In genomic region chr18:27378396-27379094, GRCh38 we compare ENCODE assay signal across 1 cellular context.
TF ChIP-seq lines count a peak whose summit lies in the region.

No MANE protein-coding gene starts in this region.

TF ChIP-seq in GM12878, 131 proteins besides CTCF, POLR2A, EP300 and RAD21 (continued from another document):
- no peak for TF ChIP-seq REST (IDR thresholded peaks at IDR 0.05; ENCODE audit: low read depth, low read length)
- TF ChIP-seq ATF7 (IDR thresholded peaks at IDR 0.05; ENCODE audit: low read depth): 0 out of 2 replicates have a peak, but pooled peaks have one; percentile 26
- peak; percentile 48; the same call in 1 of the 2 replicates for TF ChIP-seq RUNX3 (IDR thresholded peaks at IDR 0.05; ENCODE audit: low read length)
- no peak for TF ChIP-seq SMC3 (IDR thresholded peaks at IDR 0.05; ENCODE audit: borderline replicate concordance, low read length)
- no peak for TF ChIP-seq POLR2AphosphoS5 (IDR thresholded peaks at IDR 0.05; ENCODE audit: low read length)
- no peak for TF ChIP-seq KDM1A (IDR thresholded peaks at IDR 0.05; ENCODE audit: borderline replicate concordance)
- no peak for TF ChIP-seq RBBP5 (conservative IDR thresholded peaks at IDR 0.05)
- TF ChIP-seq IKZF2 (IDR thresholded peaks at IDR 0.05): peak; percentile 74 to 78
- no peak for TF ChIP-seq ZZZ3 (IDR thresholded peaks at IDR 0.05; ENCODE audit: control insufficient read depth, insufficient read length, low read depth)
- no peak for TF ChIP-seq NFYA (IDR thresholded peaks at IDR 0.05; ENCODE audit: borderline replicate concordance, low read depth, low read length)
- TF ChIP-seq RELB (IDR thresholded peaks at IDR 0.05; ENCODE audit: low read depth): peak; percentile 54; the same call in 1 of the 2 replicates
- TF ChIP-seq ATF2 (IDR thresholded peaks at IDR 0.05; ENCODE audit: low read length): no peak
- TF ChIP-seq TCF7 (IDR thresholded peaks at IDR 0.05; ENCODE audit: borderline replicate concordance): no peak
- no peak for TF ChIP-seq MTA3 (IDR thresholded peaks at IDR 0.05; ENCODE audit: borderline replicate concordance, low read length)
- TF ChIP-seq POU2F2 (IDR thresholded peaks at IDR 0.05; ENCODE audit: borderline replicate concordance, low read depth, low read length): no peak
- 0 out of 2 replicates have a peak, but pooled peaks have one; percentile 34 for TF ChIP-seq PKNOX1 (IDR thresholded peaks at IDR 0.05)
- no peak for TF ChIP-seq PBX3 (IDR thresholded peaks at IDR 0.05; ENCODE audit: insufficient replicate concordance, low read depth, low read length)
- TF ChIP-seq CHD1 (IDR thresholded peaks at IDR 0.05; ENCODE audit: low read depth, low read length): no peak
- TF ChIP-seq IKZF1 (conservative IDR thresholded peaks at IDR 0.05): peak; percentile 73
- 0 out of 2 replicates have a peak, but pooled peaks have one; percentile 30 for TF ChIP-seq CHD2 (IDR thresholded peaks at IDR 0.05; ENCODE audit: borderline replicate concordance, low read depth, low read length)
- peak; percentile 72; the same call in 1 of the 2 replicates for TF ChIP-seq NFIC (IDR thresholded peaks at IDR 0.05; ENCODE audit: low read depth, low read length)
